In the genomic region with DNA sequence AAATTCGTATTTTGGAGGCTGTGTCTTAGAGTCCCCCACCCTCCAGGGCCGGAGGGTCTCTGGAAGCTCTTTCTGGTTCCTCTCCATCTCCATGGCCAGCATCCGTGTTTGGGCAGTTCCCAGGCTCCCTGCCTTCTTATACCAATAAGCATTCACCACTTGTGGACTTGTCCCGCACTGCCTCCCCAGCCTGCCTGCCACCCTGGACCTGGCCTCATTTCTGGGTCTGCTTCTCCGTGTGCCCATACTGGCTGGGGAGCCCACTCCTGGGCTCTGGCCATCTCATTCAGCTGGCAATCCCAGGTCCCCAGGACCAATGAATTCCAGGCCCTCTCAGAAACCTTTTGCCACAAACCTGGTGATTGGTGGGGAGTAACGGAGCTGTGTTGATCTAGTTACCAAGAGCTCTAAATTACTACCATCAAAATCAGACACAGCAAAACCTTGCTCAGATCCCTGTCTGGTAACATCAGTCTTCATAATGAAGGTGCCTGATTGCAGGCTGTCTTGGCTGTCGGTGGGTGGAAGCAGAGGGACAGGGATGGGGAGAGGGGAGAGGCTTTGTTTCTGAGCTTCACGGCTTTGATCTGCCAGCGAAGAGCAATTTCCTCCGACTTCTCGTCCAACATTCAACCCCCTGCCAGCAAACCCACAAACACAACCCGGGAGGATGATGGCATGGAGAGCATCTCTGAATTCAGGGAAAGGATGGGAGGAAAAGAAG, we compare ENCODE assay signal across 28 cellular contexts. TPM values are rescaled to one million over a fixed set of nuclear protein-coding genes. Genes with fewer than 3 reads are reported as not detected.
"Had no signal": no experiment of that assay in that cellular context is flagged by ENCODE, and none has a peak within 500 bp of the region (broad histone marks: within the 10 kb centered on the region; RNA-seq: fewer than 3 reads in every experiment).

No MANE protein-coding gene starts in this region.

- H3K36me3 ChIP-seq: cardiac muscle cell, heart right ventricle, prostate gland, right atrium auricular region, tibial artery had no signal

- FAIRE-seq: keratinocyte had no signal

- H3K27ac ChIP-seq: body of pancreas, cardiac muscle cell, heart right ventricle, prostate gland, right atrium auricular region, tibial artery, VCaP had no signal

- H3K4me3 ChIP-seq: body of pancreas, cardiac muscle cell, heart right ventricle, lung, prostate gland, right atrium auricular region, tibial artery had no signal

- H3K4me1 ChIP-seq: body of pancreas, heart right ventricle, prostate gland, right atrium auricular region, tibial artery had no signal

- H3K9me3 ChIP-seq: body of pancreas, heart right ventricle, prostate gland, right atrium auricular region, tibial artery had no signal

- ATAC-seq: activated CD8-positive, alpha-beta memory T cell treated with anti-CD3 and anti-CD28 coated beads, Interleukin-2, amount 10 ng/mL, durations not matched to agents 7 days and 5 days; activated CD8-positive, alpha-beta T cell treated with anti-CD3 and anti-CD28 coated beads for 36 hours; body of pancreas; heart right ventricle; left lobe of liver; naive thymus-derived CD4-positive, alpha-beta T cell; stimulated activated naive CD8-positive, alpha-beta T cell treated with anti-CD3 and anti-CD28 coated beads, Interleukin-15, amount 100 ng/mL, for 72 hours had no signal

- DNase-seq: activated CD4-positive, alpha-beta T cell treated with anti-CD3 and anti-CD28 coated beads, Interleukin-2, amount 10 ng/mL, durations not matched to agents 7 days and 5 days; activated CD4-positive, CD25-positive, alpha-beta regulatory T cell treated with anti-CD3 and anti-CD28 coated beads, Interleukin-2, amount 50 U/mL, for 72 hours; activated CD8-positive, alpha-beta memory T cell treated with anti-CD3 and anti-CD28 coated beads, Interleukin-2, amount 10 ng/mL, durations not matched to agents 7 days and 5 days; activated CD8-positive, alpha-beta T cell treated with anti-CD3 and anti-CD28 coated beads for 36 hours; activated effector memory CD4-positive, alpha-beta T cell treated with anti-CD3 and anti-CD28 coated beads, Interleukin-2, amount 50 U/mL, for 16 hours; activated naive CD4-positive, alpha-beta T cell treated with anti-CD3 and anti-CD28 coated beads, Interleukin-2, amount 10 ng/mL, durations not matched to agents 7 days and 5 days; activated T-cell treated with anti-CD3 and anti-CD28 coated beads for 4 hours; anterior cingulate cortex; body of pancreas; effector CD4-positive, alpha-beta T cell; erythroblast; foreskin fibroblast; heart right ventricle; naive thymus-derived CD4-positive, alpha-beta T cell; stimulated activated CD4-positive, alpha-beta T cell treated with anti-CD3 and anti-CD28 coated beads, Interleukin-4, amount 100 ng/mL, for 4 hours; stimulated activated naive CD8-positive, alpha-beta T cell treated with anti-CD3 and anti-CD28 coated beads, Interleukin-15, amount 100 ng/mL, for 72 hours; tibial artery had no signal

- H3K27me3 ChIP-seq: body of pancreas, right atrium auricular region had no signal

RNA-seq across cellular contexts. Expression of a gene that starts 27.7 kb away (rescaled TPM):
- total RNA-seq: activated CD4-positive, alpha-beta T cell treated with anti-CD3 and anti-CD28 coated beads, Interleukin-2, amount 10 ng/mL, durations not matched to agents 7 days and 5 days; activated CD8-positive, alpha-beta memory T cell treated with anti-CD3 and anti-CD28 coated beads, Interleukin-2, amount 10 ng/mL, durations not matched to agents 7 days and 5 days; activated CD8-positive, alpha-beta T cell treated with anti-CD3 and anti-CD28 coated beads for 36 hours; body of pancreas; fibroblast of lung; left lobe of liver; lung; naive thymus-derived CD4-positive, alpha-beta T cell; osteocyte; right atrium auricular region; T-helper 2 cell treated with Interferon-gamma antibody and Interleukin-4, amounts not matched to agents 100 ng/mL and 5 ng/mL, for 36 hours; ureter had no signal
- polyA plus RNA-seq: cardiac muscle cell; fibroblast of lung; heart right ventricle; keratinocyte; lung; naive thymus-derived CD4-positive, alpha-beta T cell had no signal
